Comparison of ENCODE assay signal across 24 cellular contexts in the genomic region with DNA sequence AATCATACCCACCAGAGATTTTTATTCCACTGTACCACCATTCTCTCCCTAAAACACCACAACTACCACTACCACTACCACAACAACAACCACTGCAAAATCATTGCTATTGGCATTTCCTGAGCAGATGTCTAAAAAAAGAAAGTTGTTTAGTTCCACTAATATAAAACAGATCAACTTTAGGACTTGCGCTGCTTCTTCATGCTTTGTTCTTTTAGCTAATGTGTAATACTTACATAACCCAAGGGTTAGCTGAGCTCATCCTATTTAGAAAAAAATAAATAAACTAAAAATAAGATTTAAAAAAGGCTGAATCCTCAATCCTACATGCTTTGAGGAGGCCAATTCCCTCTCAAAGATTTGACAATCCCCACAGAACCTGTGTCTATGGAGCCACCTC. TPM values are rescaled to one million over a fixed set of nuclear protein-coding genes. Genes with fewer than 3 reads are reported as not detected.
A peak's percentile ranks its signal among the peaks of the same experiment; 100 is the strongest.
DNase-seq lines count a peak whose midpoint lies in the region; ATAC-seq, FAIRE-seq and TF ChIP-seq lines count a peak whose summit lies in the region.
"Had no signal": no experiment of that assay in that cellular context is flagged by ENCODE, and none has a peak within 500 bp of the region (broad histone marks: within the 10 kb centered on the region; RNA-seq: fewer than 3 reads in every experiment).

No MANE protein-coding gene starts in this region.

- H3K27ac Mint-ChIP-seq in activated naive CD4-positive, alpha-beta T cell treated with anti-CD3 and anti-CD28 coated beads for 36 hours = no peak overlapping the region
- H3K27ac Mint-ChIP-seq: CD4-positive, alpha-beta memory T cell had no signal

- ATAC-seq in heart right ventricle = no peak
- ATAC-seq: K562, Right ventricle myocardium inferior had no signal

- no peaks in the 10 kb centered on the region for H4K20me1 ChIP-seq in BLaER1 treated with 17β-estradiol and CSF1 and Interleukin-3, amounts not matched to agents 10 nM and 100 nM

- no peaks in the 10 kb centered on the region for H3K4me1 Mint-ChIP-seq in activated naive CD4-positive, alpha-beta T cell treated with anti-CD3 and anti-CD28 coated beads for 36 hours (ENCODE audit: low read depth)
- H3K4me1 Mint-ChIP-seq: CD4-positive, alpha-beta memory T cell had no signal

- peak; percentile 77 for FAIRE-seq in endometrium (lab: Jason Lieb, UNC)
- no peak for FAIRE-seq in D721Med (lab: Jason Lieb, UNC)
- FAIRE-seq: GM12892, GM18507, H1, K562 had no signal

- H3K36me3 ChIP-seq in BLaER1 treated with 17β-estradiol and CSF1 and Interleukin-3, amounts not matched to agents 10 nM and 100 nM = no peaks in the 10 kb centered on the region
- no peaks in the 10 kb centered on the region for H3K36me3 ChIP-seq in thyroid gland
- H3K36me3 ChIP-seq in heart right ventricle = no peaks in the 10 kb centered on the region
- H3K36me3 ChIP-seq: BE2C, Peyer's patch had no signal

- peaks cover 14% of the 10 kb centered on the region for H3K27me3 Mint-ChIP-seq in activated naive CD4-positive, alpha-beta T cell treated with anti-CD3 and anti-CD28 coated beads for 36 hours (ENCODE audit: low read depth)

- TF ChIP-seq POLR2A in thyroid gland (IDR thresholded peaks at IDR 0.05) = no peak

- CTCF ChIA-PET in activated naive CD4-positive, alpha-beta T cell treated with anti-CD3 and anti-CD28 coated beads for 36 hours (lab: Charles Lee) = interaction anchor here (0.6 kb wide), 1 partner anchor 26 kb away, joined by 3 read pairs; no protein-coding TSS in a partner anchor

- H3K9ac ChIP-seq in BLaER1 treated with 17β-estradiol and CSF1 and Interleukin-3, amounts not matched to agents 10 nM and 100 nM = no peak overlapping the region

- H3K4me3 ChIP-seq in BLaER1 treated with 17β-estradiol and CSF1 and Interleukin-3, amounts not matched to agents 10 nM and 100 nM = no peak overlapping the region
- H3K4me3 ChIP-seq in thyroid gland (replicated peaks in 1 of 3) (no peak overlapping the region), heart right ventricle (no peak overlapping the region)
- H3K4me3 ChIP-seq: K562, Peyer's patch had no signal

- DNase-seq in fibroblast of the conjunctiva (ENCODE audit: low read depth) (peak; percentile 29), thyroid gland (no peak), D721Med (ENCODE audit: insufficient read length, low spot score) (no peak), heart right ventricle (no peak)
- no peak for DNase-seq in activated naive CD4-positive, alpha-beta T cell treated with anti-CD3 and anti-CD28 coated beads for 36 hours
- DNase-seq: BE2C; CD4-positive, alpha-beta memory T cell; DMS53; EL; NCI-H1417; NCI-H187; NCI-H2107; NCI-H510A; NCI-H748 treated with DMSO at 0.1 percent for 48 hours; NK-92 treated with Interleukin-12 subunit alpha and Interleukin-12 subunit beta, amount 100 ng/mL, for 24 hours; Peyer's patch had no signal

- intact Hi-C loops in thyroid gland (cut with DNase I) (no loop called here), heart right ventricle (cut with DNase I) (no loop called here)
- intact Hi-C loops in activated naive CD4-positive, alpha-beta T cell treated with anti-CD3 and anti-CD28 coated beads for 36 hours (cut with micrococcal nuclease) = no loop called here

- H3K4me2 ChIP-seq in BLaER1 treated with 17β-estradiol and CSF1 and Interleukin-3, amounts not matched to agents 10 nM and 100 nM = peak overlapping the region; percentile 8 to 47 (median 35); a peak in 17 of 22 replicates

- 82 to 95% methylated on average over 1 of the region's 1 CpG for WGBS in thyroid gland, 2 donors
- WGBS in heart right ventricle, 2 donors = 85 to 95% methylated on average over 1 of the region's 1 CpG

- no peaks in the 10 kb centered on the region for H3K36me3 Mint-ChIP-seq in activated naive CD4-positive, alpha-beta T cell treated with anti-CD3 and anti-CD28 coated beads for 36 hours (ENCODE audit: low read depth)
- H3K36me3 Mint-ChIP-seq: CD4-positive, alpha-beta memory T cell had no signal

- TF ChIP-seq CTCF in thyroid gland (IDR thresholded peaks at IDR 0.05) = no peak
- no peak for TF ChIP-seq CTCF in D721Med (IDR thresholded peaks at IDR 0.05; ENCODE audit: insufficient read depth, missing control alignments)
- no peak for TF ChIP-seq CTCF in heart right ventricle (IDR thresholded peaks at IDR 0.05)

- H3K9me3 ChIP-seq in BLaER1 treated with 17β-estradiol and CSF1 and Interleukin-3, amounts not matched to agents 10 nM and 100 nM (replicated peaks in 1 of 11) = no peaks in the 10 kb centered on the region
- no peaks in the 10 kb centered on the region for H3K9me3 ChIP-seq in thyroid gland
- no peaks in the 10 kb centered on the region for H3K9me3 ChIP-seq in heart right ventricle
- H3K9me3 ChIP-seq: BE2C, Peyer's patch had no signal

- H3K27ac ChIP-seq in BLaER1 treated with 17β-estradiol and CSF1 and Interleukin-3, amounts not matched to agents 10 nM and 100 nM = no peak overlapping the region
- peak overlapping the region; percentile 69 to 97 (median 84) for H3K27ac ChIP-seq in thyroid gland
- H3K27ac ChIP-seq in heart right ventricle = no peak overlapping the region
- H3K27ac ChIP-seq: Peyer's patch had no signal

- H3K9me3 Mint-ChIP-seq in activated naive CD4-positive, alpha-beta T cell treated with anti-CD3 and anti-CD28 coated beads for 36 hours = no peaks in the 10 kb centered on the region

- peaks cover 4 to 13% (median 8%) of the 10 kb centered on the region in 10 experiments; a peak in 15 of 20 replicates for H3K4me1 ChIP-seq in BLaER1 treated with 17β-estradiol and CSF1 and Interleukin-3, amounts not matched to agents 10 nM and 100 nM
- H3K4me1 ChIP-seq in thyroid gland = peaks cover 47 to 63% of the 10 kb centered on the region in 2 donors
- peaks cover 0 to 9% (median 0%) of the 10 kb centered on the region in 9 donors for H3K4me1 ChIP-seq in heart right ventricle
- H3K4me1 ChIP-seq: BE2C, Peyer's patch had no signal

- H3K27me3 ChIP-seq in BLaER1 treated with 17β-estradiol and CSF1 and Interleukin-3, amounts not matched to agents 10 nM and 100 nM = no peaks in the 10 kb centered on the region
- H3K27me3 ChIP-seq in thyroid gland (no peaks in the 10 kb centered on the region), heart right ventricle (peaks cover 0 to 4% (median 0%) of the 10 kb centered on the region in 7 donors)
- H3K27me3 ChIP-seq: BE2C, Peyer's patch had no signal

- H3K4me3 Mint-ChIP-seq in activated naive CD4-positive, alpha-beta T cell treated with anti-CD3 and anti-CD28 coated beads for 36 hours = no peak overlapping the region
- H3K4me3 Mint-ChIP-seq: CD4-positive, alpha-beta memory T cell had no signal

RNA-seq across cellular contexts. Expression of a gene that starts 11.4 kb away (rescaled TPM):
- total RNA-seq in thyroid gland (1,000 to 10,000 TPM in 1 of 4 donors, 100 to 1,000 TPM in 3; 571 to 1,038 (median 665) TPM), heart right ventricle (not detected)
- not detected for total RNA-seq in activated naive CD4-positive, alpha-beta T cell treated with anti-CD3 and anti-CD28 coated beads for 36 hours
- polyA plus RNA-seq in heart right ventricle = not detected
- total RNA-seq: CD4-positive, alpha-beta memory T cell; H1; K562; Right ventricle myocardium inferior; SK-MEL-5 had no signal
- polyA plus RNA-seq: CD4-positive, alpha-beta memory T cell; H1; K562 had no signal

Comparison
In these comparisons a context has a peak if more than half of its experiments do, and no peak if none do; other contexts are left out.
1. H3K27ac ChIP-seq: peak in thyroid gland (3 of 3); none in BLaER1 treated with 17β-estradiol and CSF1 and Interleukin-3, amounts not matched to agents 10 nM and 100 nM (0 of 11) and heart right ventricle (0 of 10).
2. RNA of a gene that starts 11.4 kb away (total RNA-seq): 571 to 1,038 TPM in thyroid gland; not detected in activated naive CD4-positive, alpha-beta T cell treated with anti-CD3 and anti-CD28 coated beads for 36 hours and not detected in heart right ventricle; every median in the first group is over 100 times any median in the second.